Comparison of ENCODE assay signal across 14 cellular contexts in the genomic region with DNA sequence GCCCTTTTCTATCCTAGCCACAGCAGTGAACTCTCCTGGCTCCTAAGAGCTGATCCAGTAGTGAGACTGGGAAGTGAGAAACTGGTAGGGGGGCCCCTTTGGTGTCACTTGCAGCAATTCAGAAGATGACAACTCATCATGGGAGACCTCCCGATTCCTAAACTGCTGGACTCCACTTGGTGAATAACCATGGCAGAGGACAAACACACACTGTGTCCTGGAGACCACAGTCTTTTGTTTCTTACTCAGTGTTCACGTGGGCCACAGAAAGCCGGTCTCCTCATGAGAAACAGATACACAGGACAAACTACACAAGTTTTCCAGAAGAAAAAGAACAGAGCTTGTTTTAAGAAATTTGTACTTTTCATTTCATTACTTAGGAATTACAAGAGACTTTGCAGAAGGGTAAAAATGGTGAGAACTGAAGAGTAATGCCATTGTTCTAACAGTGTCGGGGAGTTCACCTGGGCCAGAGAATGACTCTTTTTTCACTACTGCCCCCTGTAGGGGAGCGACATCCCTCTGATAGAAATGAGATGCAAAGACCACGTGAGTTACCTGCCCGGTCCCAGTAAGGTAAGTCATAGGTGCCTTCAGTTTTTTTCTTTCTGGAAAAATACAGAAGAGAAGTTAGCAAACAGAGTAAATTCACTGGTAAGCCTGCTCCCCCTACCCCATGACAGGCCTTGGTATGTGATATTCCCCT. TPM values are rescaled to one million over a fixed set of nuclear protein-coding genes. Genes with fewer than 3 reads are reported as not detected.
DNase-seq lines count a peak whose midpoint lies in the region; ATAC-seq, FAIRE-seq and TF ChIP-seq lines count a peak whose summit lies in the region.
"Had no signal": no experiment of that assay in that cellular context is flagged by ENCODE, and none has a peak within 500 bp of the region (broad histone marks: within the 10 kb centered on the region; RNA-seq: fewer than 3 reads in every experiment).

No MANE protein-coding gene starts in this region.

- POLR2A ChIA-PET in H1 (lab: Charles Lee; ENCODE audit: partially characterized antibody), result no interaction called here

- H3K23ac ChIP-seq in H1 (ENCODE audit: insufficient read length), result no peak overlapping the region

- H3K36me3 ChIP-seq in DOHH2 (ENCODE audit: control insufficient read depth, low read length) (peaks cover 14% of the 10 kb centered on the region), Loucy (ENCODE audit: insufficient read depth, low read length) (no peaks in the 10 kb centered on the region), H1 (ENCODE audit: control insufficient read depth in 2 of 4, insufficient read depth in 4 of 4, low read length in 3 of 4) (peaks cover 5 to 37% (median 12%) of the 10 kb centered on the region in 4 experiments)

- H3K27me3 Mint-ChIP-seq in nephron progenitor cell (ENCODE audit: low read depth, poor library complexity), result no peaks in the 10 kb centered on the region
- H3K27me3 Mint-ChIP-seq: activated naive CD4-positive, alpha-beta T cell treated with anti-CD3 and anti-CD28 coated beads, Interleukin-2, amount 10 ng/mL, durations not matched to agents 7 days and 5 days had no signal

- H3K9me2 ChIP-seq in DOHH2 (replicated peaks; ENCODE audit: control insufficient read depth, low read length) (no peaks in the 10 kb centered on the region), Loucy (replicated peaks; ENCODE audit: low read depth, low read length) (no peaks in the 10 kb centered on the region)

- H3K4me1 Mint-ChIP-seq in nephron progenitor cell, result peaks cover 5% of the 10 kb centered on the region
- H3K4me1 Mint-ChIP-seq: activated naive CD4-positive, alpha-beta T cell treated with anti-CD3 and anti-CD28 coated beads, Interleukin-2, amount 10 ng/mL, durations not matched to agents 7 days and 5 days had no signal

- H2AFZ ChIP-seq in Loucy (ENCODE audit: low read length) (no peak overlapping the region), H1 (ENCODE audit: low read length) (no peak overlapping the region)

- no peak overlapping the region for H4K5ac ChIP-seq in H1 (ENCODE audit: insufficient read length, low read depth, low read length)

- no peak overlapping the region for H4K91ac ChIP-seq in H1 (replicated peaks; ENCODE audit: insufficient read length, low read length)

- H4K20me1 ChIP-seq in DOHH2 (ENCODE audit: control insufficient read depth, insufficient read depth, low read depth, low read length) (no peaks in the 10 kb centered on the region), Loucy (ENCODE audit: insufficient read depth, low read length, poor library complexity, severe bottlenecking) (no peaks in the 10 kb centered on the region), H1 (replicated peaks in 1 of 2; ENCODE audit: control insufficient read depth in 1 of 2, insufficient read depth in 2 of 2, low read length in 2 of 2) (peaks cover 0 to 1% of the 10 kb centered on the region in 2 experiments)

- no peak overlapping the region for H3K14ac ChIP-seq in H1 (ENCODE audit: insufficient read length)

- 91% methylated on average over 7 of the region's 7 CpGs; no CpG with 5 or more reads in 1 of the 2 experiments for WGBS in H1 (ENCODE audit: extremely low coverage in 1 of 2, insufficient coverage in 1 of 2, insufficient read length in 1 of 2, insufficient replicate concordance in 2 of 2, low coverage in 1 of 2, low lambda C conversion rate in 2 of 2, missing lambda C conversion rate in 1 of 2), 2 experiments

- H3K9me3 ChIP-seq in DOHH2 (ENCODE audit: control insufficient read depth, insufficient read depth, low read length), result no peaks in the 10 kb centered on the region
- no peaks in the 10 kb centered on the region for H3K9me3 ChIP-seq in Loucy (ENCODE audit: insufficient read depth, low read depth, low read length)
- H3K9me3 ChIP-seq in H1 (ENCODE audit: insufficient read depth in 2 of 2, low read depth in 1 of 2, low read length in 1 of 2), result no peaks in the 10 kb centered on the region

- H3K36me3 Mint-ChIP-seq in nephron progenitor cell (ENCODE audit: low read depth), result peaks cover 78% of the 10 kb centered on the region
- H3K36me3 Mint-ChIP-seq: activated naive CD4-positive, alpha-beta T cell treated with anti-CD3 and anti-CD28 coated beads, Interleukin-2, amount 10 ng/mL, durations not matched to agents 7 days and 5 days had no signal

- FAIRE-seq in H1 (lab: Jason Lieb, UNC), result peak; percentile 50
- FAIRE-seq: endometrium had no signal

- no peak overlapping the region for H4K8ac ChIP-seq in H1 (ENCODE audit: extremely low read depth, insufficient read depth, low read length)

- no peak overlapping the region for H2AK5ac ChIP-seq in H1 (ENCODE audit: low read depth, low read length)

- CTCF ChIA-PET in H1 (lab: Charles Lee; ENCODE audit: partially characterized antibody), result interaction anchor here (0.6 to 2.3 kb wide), 16 partner anchors 13 to 204 kb away, joined by 3 to 8 read pairs (median 3); no protein-coding TSS in a partner anchor

- H3K4me3 Mint-ChIP-seq in nephron progenitor cell, result no peak overlapping the region
- H3K4me3 Mint-ChIP-seq: activated naive CD4-positive, alpha-beta T cell treated with anti-CD3 and anti-CD28 coated beads, Interleukin-2, amount 10 ng/mL, durations not matched to agents 7 days and 5 days had no signal

- no peaks in the 10 kb centered on the region for H3K23me2 ChIP-seq in H1 (ENCODE audit: low read depth, low read length)

- no peak for TF ChIP-seq EP300 in H1 (IDR thresholded peaks at IDR 0.05; ENCODE audit: borderline replicate concordance in 1 of 2, low read depth in 2 of 2, low read length in 2 of 2)

- H3K4me3 ChIP-seq in DOHH2 (ENCODE audit: low read length), result no peak overlapping the region
- no peak overlapping the region for H3K4me3 ChIP-seq in Loucy (ENCODE audit: low read length, poor library complexity, severe bottlenecking)
- H3K4me3 ChIP-seq in H1 (ENCODE audit: extremely low read depth in 1 of 4, insufficient read depth in 2 of 4, low read depth in 3 of 4, low read length in 4 of 4), result no peak overlapping the region

- H3K56ac ChIP-seq in H1 (replicated peaks; ENCODE audit: insufficient read length, low read depth, low read length), result no peak overlapping the region

- no peak overlapping the region for H2BK12ac ChIP-seq in H1 (ENCODE audit: low read depth, low read length)

- H2BK20ac ChIP-seq in H1 (ENCODE audit: low read length), result no peak overlapping the region

- H3K4me2 ChIP-seq in DOHH2 (ENCODE audit: low read length) (no peak overlapping the region), Loucy (ENCODE audit: low read depth, low read length, poor library complexity, severe bottlenecking) (no peak overlapping the region), H1 (ENCODE audit: insufficient read depth in 1 of 2, low read depth in 2 of 2, low read length in 2 of 2) (no peak overlapping the region)

- TF ChIP-seq CTCF in DOHH2 (IDR thresholded peaks at IDR 0.05; ENCODE audit: low read depth, low read length, poor library complexity, severe bottlenecking), result peak; percentile 37
- 0 out of 2 replicates have a peak, but pooled peaks have one; percentile 21 for TF ChIP-seq CTCF in Loucy (conservative IDR thresholded peaks at IDR 0.05; ENCODE audit: low read length)
- TF ChIP-seq CTCF in H1 (IDR thresholded peaks at IDR 0.05; ENCODE audit: control extremely low read depth in 1 of 3, insufficient read depth in 1 of 3, low read depth in 1 of 3, low read length in 3 of 3), result peak; percentile 36 to 57 (median 40); a peak in 3 of 4 replicates
- no peak for TF ChIP-seq CTCF in nephron progenitor cell (IDR thresholded peaks at IDR 0.05)

- no peak overlapping the region for H3K4ac ChIP-seq in H1 (replicated peaks; ENCODE audit: insufficient read length, low read depth, low read length)

- H3K27ac ChIP-seq in DOHH2 (ENCODE audit: low read depth, low read length) (no peak overlapping the region), H1 (ENCODE audit: low read depth, low read length) (no peak overlapping the region)

- H2BK5ac ChIP-seq in H1 (ENCODE audit: low read depth, low read length), result no peak overlapping the region

- DNase-seq in H1 (ENCODE audit: low read depth in 1 of 2, low spot score in 2 of 2) (peak in 1 of 2 experiments; percentile 56), nephron progenitor cell (no peak), NCI-H2029 (lab: John Stamatoyannopoulos, UW) (no peak), SHP77 treated with DMSO at 0.1 percent for 48 hours (lab: John Stamatoyannopoulos, UW) (no peak)
- DNase-seq: activated CD8-positive, alpha-beta memory T cell treated with anti-CD3 and anti-CD28 coated beads, Interleukin-2, amount 50 U/mL, for 48 hours; activated naive CD4-positive, alpha-beta T cell treated with anti-CD3 and anti-CD28 coated beads, Interleukin-2, amount 10 ng/mL, durations not matched to agents 7 days and 5 days; kidney glomerular epithelial cell; NCI-H2029 treated with DMSO at 0.1 percent for 48 hours had no signal

- TF ChIP-seq POLR2A in H1 (IDR thresholded peaks at IDR 0.05; ENCODE audit: control extremely low read depth in 1 of 2, low read depth in 2 of 2, low read length in 2 of 2), result no peak

- H3K9ac ChIP-seq in Loucy (ENCODE audit: low read depth, low read length, poor library complexity, severe bottlenecking), result no peak overlapping the region
- no peak overlapping the region for H3K9ac ChIP-seq in H1 (replicated peaks in 1 of 4; ENCODE audit: extremely low read depth in 1 of 4, low read depth in 3 of 4, low read length in 3 of 4)

- peaks cover 36% of the 10 kb centered on the region for H3K9me3 Mint-ChIP-seq in nephron progenitor cell

- no peak overlapping the region for H2BK120ac ChIP-seq in H1 (replicated peaks; ENCODE audit: low read depth, low read length)

- H3K27me3 ChIP-seq in DOHH2 (ENCODE audit: control insufficient read depth, low read length) (no peaks in the 10 kb centered on the region), Loucy (ENCODE audit: insufficient read depth, low read length, poor library complexity, severe bottlenecking) (no peaks in the 10 kb centered on the region), H1 (replicated peaks in 1 of 4; ENCODE audit: control insufficient read depth in 3 of 4, extremely low read depth in 1 of 4, insufficient read depth in 3 of 4, low read length in 3 of 4) (no peaks in the 10 kb centered on the region)

- no peaks in the 10 kb centered on the region for H3K79me1 ChIP-seq in H1 (ENCODE audit: low read depth, low read length)

- peak; percentile 41 to 45; a peak in 3 of 4 replicates for TF ChIP-seq RAD21 in H1 (IDR thresholded peaks at IDR 0.05 in 1 of 2, conservative IDR thresholded peaks at IDR 0.05 in 1 of 2; ENCODE audit: low read depth in 2 of 2, low read length in 2 of 2)

- ATAC-seq in HG02588 (IDR thresholded peaks at IDR 0.05; ENCODE audit: unreplicated experiment), result no peak
- ATAC-seq: activated CD4-positive, CD25-positive, alpha-beta regulatory T cell treated with anti-CD3 and anti-CD28 coated beads, Interleukin-2, amount 50 U/mL, for 24 hours had no signal

- H3K27ac Mint-ChIP-seq in nephron progenitor cell, result peak overlapping the region; percentile 58
- H3K27ac Mint-ChIP-seq: activated naive CD4-positive, alpha-beta T cell treated with anti-CD3 and anti-CD28 coated beads, Interleukin-2, amount 10 ng/mL, durations not matched to agents 7 days and 5 days had no signal

- H3F3A ChIP-seq in DOHH2 (ENCODE audit: control insufficient read depth, insufficient read depth) (no peaks in the 10 kb centered on the region), Loucy (ENCODE audit: low read depth) (no peaks in the 10 kb centered on the region)

- no peak overlapping the region for H3K18ac ChIP-seq in H1 (ENCODE audit: extremely low read depth, low read length)

- H2BK15ac ChIP-seq in H1 (ENCODE audit: low read length), result no peak overlapping the region

- no peaks in the 10 kb centered on the region for H3K79me2 ChIP-seq in DOHH2 (ENCODE audit: control insufficient read depth, low read length)
- H3K79me2 ChIP-seq in Loucy (ENCODE audit: insufficient read depth, low read length), result no peaks in the 10 kb centered on the region
- no peaks in the 10 kb centered on the region for H3K79me2 ChIP-seq in H1 (ENCODE audit: control insufficient read depth in 1 of 2, insufficient read depth in 2 of 2, low read length in 2 of 2)

- H3K4me1 ChIP-seq in DOHH2 (ENCODE audit: control insufficient read depth, low read length) (no peaks in the 10 kb centered on the region), Loucy (ENCODE audit: insufficient read depth, low read length, poor library complexity, severe bottlenecking) (peaks cover 12% of the 10 kb centered on the region), H1 (replicated peaks in 1 of 4; ENCODE audit: control insufficient read depth in 3 of 4, insufficient read depth in 4 of 4, low read length in 3 of 4) (no peaks in the 10 kb centered on the region)

RNA-seq across cellular contexts. Expression of gene ST3GAL6, which starts 38.1 kb away (rescaled TPM):
- 6.1 and 7.6 TPM in 2 replicates for total RNA-seq in H1 (2021; fragmentation: NEBNext Ultra II Directional; extraction: Animal tissue kit (Norgen Biotek cat#: 25700))
- polyA plus RNA-seq in H1 (2011; rRNA removed), result 2.6 and 3.3 TPM in 2 replicates
- polyA plus RNA-seq in H1 (2011; cell fraction: cytosol; rRNA removed), result 4.4 TPM
- 4.8 TPM for polyA plus RNA-seq in H1 (2011; cell fraction: nucleus; rRNA removed)
- polyA plus RNA-seq in H1 (2012, experiment 1 of 2), result 3.2 to 6.0 TPM (median 4.5 TPM) in 4 replicates
- 0.77 TPM for polyA plus RNA-seq in H1 (2012, experiment 2 of 2)
- 4.7 TPM for polyA plus RNA-seq in H1 (2013, experiment 1 of 2)
- polyA plus RNA-seq in H1 (2013, experiment 2 of 2), result 4.1 TPM
- polyA minus RNA-seq in H1 (2011; rRNA and poly(A)+ RNA removed), result 3.9 and 5.4 TPM in 2 replicates
- polyA minus RNA-seq in H1 (2011; cell fraction: cytosol; rRNA and poly(A)+ RNA removed), result 9.9 TPM
- polyA minus RNA-seq in H1 (2011; cell fraction: nucleus; rRNA and poly(A)+ RNA removed), result 10.3 TPM
- total RNA-seq: T-helper 1 cell treated with Interleukin-12 subunit alpha and Interleukin-12 subunit beta and Interleukin-4 antibody, amounts not matched to agents 30 ng/mL and 1 ng/mL, for 36 hours had no signal
